In genomic region chr2:215843579-215843978, GRCh38 we compare ENCODE assay signal across 12 cellular contexts.
A peak's percentile ranks its signal among the peaks of the same experiment; 100 is the strongest.
DNase-seq lines count a peak whose midpoint lies in the region; ATAC-seq and TF ChIP-seq lines count a peak whose summit lies in the region.
"Had no signal": no experiment of that assay in that cellular context is flagged by ENCODE, and none has a peak within 500 bp of the region (broad histone marks: within the 10 kb centered on the region; RNA-seq: fewer than 3 reads in every experiment).

No MANE protein-coding gene starts in this region.

- H3K9me3 Mint-ChIP-seq in activated T-cell treated with anti-CD3 and anti-CD28 coated beads, Interleukin-2, amount 50 U/mL, for 72 hours, result no peaks in the 10 kb centered on the region
- H3K9me3 Mint-ChIP-seq in activated naive CD4-positive, alpha-beta T cell treated with anti-CD3 and anti-CD28 coated beads for 36 hours, result no peaks in the 10 kb centered on the region
- H3K9me3 Mint-ChIP-seq in Caco-2 (ENCODE audit: unreplicated experiment), result no peaks in the 10 kb centered on the region
- H3K9me3 Mint-ChIP-seq: T-cell had no signal

- H3K36me3 ChIP-seq in RWPE2 (ENCODE audit: low read depth), result no peaks in the 10 kb centered on the region
- no peaks in the 10 kb centered on the region for H3K36me3 ChIP-seq in Caco-2 (ENCODE audit: control insufficient read depth, insufficient read depth, low read length)
- H3K36me3 ChIP-seq: BLaER1, uterus had no signal

- intact Hi-C loops in activated naive CD4-positive, alpha-beta T cell treated with anti-CD3 and anti-CD28 coated beads for 36 hours (cut with micrococcal nuclease), result no loop called here
- intact Hi-C loops in Caco-2 (cut with micrococcal nuclease; ENCODE audit: unreplicated experiment), result no loop called here

- no peaks in the 10 kb centered on the region for H3K27me3 Mint-ChIP-seq in activated T-cell treated with anti-CD3 and anti-CD28 coated beads, Interleukin-2, amount 50 U/mL, for 72 hours (ENCODE audit: low read depth)
- H3K27me3 Mint-ChIP-seq in activated naive CD4-positive, alpha-beta T cell treated with anti-CD3 and anti-CD28 coated beads for 36 hours (ENCODE audit: low read depth), result no peaks in the 10 kb centered on the region
- H3K27me3 Mint-ChIP-seq in Caco-2 (ENCODE audit: insufficient read depth, unreplicated experiment), result no peaks in the 10 kb centered on the region

- CTCF ChIA-PET in activated naive CD4-positive, alpha-beta T cell treated with anti-CD3 and anti-CD28 coated beads for 36 hours (lab: Charles Lee), result interaction anchor here (0.7 kb wide), 1 partner anchor 10 kb away, joined by 4 read pairs; no protein-coding TSS in a partner anchor
- CTCF ChIA-PET in Caco-2 (lab: Charles Lee), result no interaction called here

- peak; percentile 21 to 41 for ATAC-seq in activated T-cell treated with anti-CD3 and anti-CD28 coated beads, Interleukin-2, amount 50 U/mL, for 72 hours (replicated peaks in 1 of 2)
- ATAC-seq in RWPE2 (ENCODE audit: low read depth), result peak; percentile 98
- ATAC-seq: T-cell had no signal

- POLR2A ChIA-PET in Caco-2 (lab: Charles Lee), result no interaction called here

- H3K27me3 ChIP-seq in RWPE2 (ENCODE audit: insufficient read depth, poor library complexity, severe bottlenecking) (no peaks in the 10 kb centered on the region), Caco-2 (replicated peaks; ENCODE audit: control insufficient read depth, insufficient read depth, low read length) (no peaks in the 10 kb centered on the region)
- H3K27me3 ChIP-seq: BLaER1, uterus had no signal

- no peak overlapping the region for H3K27ac Mint-ChIP-seq in activated T-cell treated with anti-CD3 and anti-CD28 coated beads, Interleukin-2, amount 50 U/mL, for 72 hours
- no peak overlapping the region for H3K27ac Mint-ChIP-seq in activated naive CD4-positive, alpha-beta T cell treated with anti-CD3 and anti-CD28 coated beads for 36 hours
- H3K27ac Mint-ChIP-seq in Caco-2 (ENCODE audit: unreplicated experiment), result no peak overlapping the region
- H3K27ac Mint-ChIP-seq: T-cell had no signal

- BruUV-seq in Caco-2 (replicated peaks; lab: Mats Ljungman, UMichigan), result no TSS peak

- H3K36me3 Mint-ChIP-seq in activated T-cell treated with anti-CD3 and anti-CD28 coated beads, Interleukin-2, amount 50 U/mL, for 72 hours (ENCODE audit: insufficient read depth in 2 of 2), result no peaks in the 10 kb centered on the region
- no peaks in the 10 kb centered on the region for H3K36me3 Mint-ChIP-seq in activated naive CD4-positive, alpha-beta T cell treated with anti-CD3 and anti-CD28 coated beads for 36 hours (ENCODE audit: low read depth)
- no peaks in the 10 kb centered on the region for H3K36me3 Mint-ChIP-seq in Caco-2 (ENCODE audit: insufficient read depth, unreplicated experiment)
- H3K36me3 Mint-ChIP-seq: T-cell had no signal

- no peak for TF ChIP-seq CTCF in RWPE2 (IDR thresholded peaks at IDR 0.05; ENCODE audit: poor library complexity, severe bottlenecking)
- TF ChIP-seq CTCF in fibroblast of the aortic adventitia (IDR thresholded peaks at IDR 0.05; ENCODE audit: insufficient read depth, low read length), result no peak
- no peak for TF ChIP-seq CTCF in Caco-2 (IDR thresholded peaks at IDR 0.05; ENCODE audit: insufficient read depth in 1 of 2, low read depth in 1 of 2, low read length in 1 of 2, severe bottlenecking in 1 of 2, unreplicated experiment in 1 of 2)

- H3K9me3 ChIP-seq in RWPE2 (ENCODE audit: severe bottlenecking), result no peaks in the 10 kb centered on the region
- no peaks in the 10 kb centered on the region for H3K9me3 ChIP-seq in Caco-2
- H3K9me3 ChIP-seq: BLaER1, uterus had no signal

- H3K4me1 Mint-ChIP-seq in activated T-cell treated with anti-CD3 and anti-CD28 coated beads, Interleukin-2, amount 50 U/mL, for 72 hours (ENCODE audit: low read depth), result no peaks in the 10 kb centered on the region
- H3K4me1 Mint-ChIP-seq in activated naive CD4-positive, alpha-beta T cell treated with anti-CD3 and anti-CD28 coated beads for 36 hours (ENCODE audit: low read depth), result peaks cover 3% of the 10 kb centered on the region
- no peaks in the 10 kb centered on the region for H3K4me1 Mint-ChIP-seq in Caco-2 (ENCODE audit: low read depth, unreplicated experiment)
- H3K4me1 Mint-ChIP-seq: T-cell had no signal

- H3K4me3 Mint-ChIP-seq in activated T-cell treated with anti-CD3 and anti-CD28 coated beads, Interleukin-2, amount 50 U/mL, for 72 hours, result no peak overlapping the region
- H3K4me3 Mint-ChIP-seq in activated naive CD4-positive, alpha-beta T cell treated with anti-CD3 and anti-CD28 coated beads for 36 hours, result no peak overlapping the region
- H3K4me3 Mint-ChIP-seq in Caco-2 (ENCODE audit: unreplicated experiment), result no peak overlapping the region
- H3K4me3 Mint-ChIP-seq: T-cell had no signal

- peak overlapping the region; percentile 63 for H3K27ac ChIP-seq in RWPE2 (ENCODE audit: poor library complexity, severe bottlenecking)
- H3K27ac ChIP-seq: BLaER1, uterus had no signal

- no peak for DNase-seq in activated T-cell treated with anti-CD3 and anti-CD28 coated beads, Interleukin-2, amount 50 U/mL, for 72 hours
- DNase-seq in activated T-cell treated with anti-CD3 and anti-CD28 coated beads, Interleukin-2, amount 50 U/mL, for 1 hour, result no peak
- DNase-seq in RWPE2 (ENCODE audit: low spot score) (no peak), fibroblast of the aortic adventitia (ENCODE audit: low read depth) (peak; percentile 78), stromal cell of bone marrow (ENCODE audit: low read depth) (peak; percentile 77), Caco-2 (no peak), NCI-H446 treated with DMSO at 0.1 percent for 48 hours (lab: John Stamatoyannopoulos, UW) (no peak)
- DNase-seq in activated naive CD4-positive, alpha-beta T cell treated with anti-CD3 and anti-CD28 coated beads for 36 hours, result no peak
- DNase-seq: NCI-H2227 treated with DMSO at 0.1 percent for 48 hours, T-cell, uterus had no signal

- H3K4me1 ChIP-seq in RWPE2 (ENCODE audit: insufficient read depth, poor library complexity, severe bottlenecking) (peaks cover 14% of the 10 kb centered on the region), Caco-2 (no peaks in the 10 kb centered on the region)
- H3K4me1 ChIP-seq: BLaER1, uterus had no signal

- H3K4me3 ChIP-seq in RWPE2 (ENCODE audit: severe bottlenecking) (no peak overlapping the region), fibroblast of the aortic adventitia (ENCODE audit: low read depth, low read length) (no peak overlapping the region), Caco-2 (ENCODE audit: low read depth, low read length) (no peak overlapping the region)
- H3K4me3 ChIP-seq: BLaER1, uterus had no signal

Comparison
In these comparisons a context has a peak if more than half of its experiments do, and no peak if none do; other contexts are left out.
1. DNase-seq: peak in fibroblast of the aortic adventitia (single experiment) and stromal cell of bone marrow (single experiment); none in activated T-cell treated with anti-CD3 and anti-CD28 coated beads, Interleukin-2, amount 50 U/mL, for 72 hours (0 of 2), activated T-cell treated with anti-CD3 and anti-CD28 coated beads, Interleukin-2, amount 50 U/mL, for 1 hour (single experiment), RWPE2 (single experiment), activated naive CD4-positive, alpha-beta T cell treated with anti-CD3 and anti-CD28 coated beads for 36 hours (single experiment), Caco-2 (0 of 2) and NCI-H446 treated with DMSO at 0.1 percent for 48 hours (single experiment).